In genomic region chr22:42959472-42960145, GRCh38 we compare ENCODE assay signal across 8 cellular contexts.
A peak's percentile ranks its signal among the peaks of the same experiment; 100 is the strongest.
DNase-seq lines count a peak whose midpoint lies in the region; ATAC-seq and TF ChIP-seq lines count a peak whose summit lies in the region.

No MANE protein-coding gene starts in this region.

- ATAC-seq in GM18873 (IDR thresholded peaks at IDR 0.05; ENCODE audit: low FRiP score, unreplicated experiment): no peak
- ATAC-seq in HG02588 (IDR thresholded peaks at IDR 0.05; ENCODE audit: unreplicated experiment): no peak
- ATAC-seq in GM21737 (IDR thresholded peaks at IDR 0.05; ENCODE audit: unreplicated experiment): no peak

- no peaks in the 10 kb centered on the region for H3K9me3 ChIP-seq in parathyroid adenoma (ENCODE audit: control insufficient read depth, low read length)

- peaks cover 8% of the 10 kb centered on the region for H3K79me2 ChIP-seq in parathyroid adenoma

- H3K4me3 ChIP-seq in fibroblast of pulmonary artery (replicated peaks; ENCODE audit: low read depth, low read length): peak overlapping the region; percentile 1
- H3K4me3 ChIP-seq in parathyroid adenoma (ENCODE audit: low read depth, low read length): no peak overlapping the region

- no peaks in the 10 kb centered on the region for H3K36me3 ChIP-seq in parathyroid adenoma (ENCODE audit: control insufficient read depth, insufficient read depth, low read length)

- H3K4me2 ChIP-seq in parathyroid adenoma (ENCODE audit: low read length): peak overlapping the region; percentile 10

- H3K4me1 ChIP-seq in parathyroid adenoma: peaks cover 4% of the 10 kb centered on the region

- H2AFZ ChIP-seq in parathyroid adenoma: peak overlapping the region; percentile 2

- no peaks in the 10 kb centered on the region for H3K27me3 ChIP-seq in parathyroid adenoma (ENCODE audit: control insufficient read depth, insufficient read depth, low read length)

- H3K9ac ChIP-seq in parathyroid adenoma: no peak overlapping the region

- DNase-seq in HK-2 (ENCODE audit: unreplicated experiment): peak; percentile 55
- peak; percentile 90 for DNase-seq in SW480 (ENCODE audit: low spot score)
- peak; percentile 95 for DNase-seq in fibroblast of pulmonary artery (ENCODE audit: low read depth)
- no peak for DNase-seq in NOMO-1 treated with dmso at 0.1 percent for 144 hours (lab: John Stamatoyannopoulos, UW; ENCODE audit: unreplicated experiment)

- TF ChIP-seq CTCF in fibroblast of pulmonary artery (IDR thresholded peaks at IDR 0.05; ENCODE audit: low read length, missing control alignments): no peak
- no peak for TF ChIP-seq CTCF in parathyroid adenoma (IDR thresholded peaks at IDR 0.05)

- peak overlapping the region; percentile 27 for H3K27ac ChIP-seq in parathyroid adenoma
